8 cellular contexts compared by ENCODE assay signal in the genomic region with DNA sequence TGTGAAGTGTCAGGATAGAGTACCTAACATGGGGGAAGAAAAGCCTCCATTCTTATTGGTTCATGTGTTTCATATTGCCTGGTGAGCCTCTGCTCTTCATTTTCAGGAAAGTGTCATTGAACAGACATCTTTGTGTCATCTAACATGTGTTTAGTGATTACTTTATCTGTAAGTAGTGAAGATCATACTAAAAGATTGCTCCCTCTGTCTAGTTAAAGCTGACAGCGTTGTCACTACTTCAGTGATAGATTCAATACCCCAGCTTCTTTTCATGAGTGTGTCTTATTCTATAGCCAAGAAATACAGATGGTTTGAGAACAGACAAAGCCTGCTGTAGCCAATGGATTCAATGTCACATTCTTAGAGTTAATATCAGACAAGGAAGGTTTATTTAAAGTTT.
"Had no signal": no experiment of that assay in that cellular context is flagged by ENCODE, and none has a peak within 500 bp of the region (broad histone marks: within the 10 kb centered on the region; RNA-seq: fewer than 3 reads in every experiment).

No MANE protein-coding gene starts in this region.

- H3K27ac ChIP-seq: GM23248 had no signal

- H3K4me3 ChIP-seq: GM23248, GM23338, HAP-1 had no signal

- H3K9me3 ChIP-seq: HAP-1 had no signal

- H3K9me3 Mint-ChIP-seq: GM23338, H9, HFFc6 had no signal

- H3K9ac ChIP-seq: GM23248 had no signal

- H3K4me3 Mint-ChIP-seq: GM23338, H9, HFFc6 had no signal

- H3K36me3 ChIP-seq: HAP-1 had no signal

- H2AFZ ChIP-seq: GM23248, GM23338 had no signal

- DNase-seq: GM23248, GOT3, H7, H9, HCEC 1CT, HFFc6 had no signal

- H3K4me2 ChIP-seq: GM23338 had no signal

- H3K27ac Mint-ChIP-seq: GM23338, H9, HFFc6 had no signal
